ENCODE assay signal across 22 cellular contexts in the genomic region with DNA sequence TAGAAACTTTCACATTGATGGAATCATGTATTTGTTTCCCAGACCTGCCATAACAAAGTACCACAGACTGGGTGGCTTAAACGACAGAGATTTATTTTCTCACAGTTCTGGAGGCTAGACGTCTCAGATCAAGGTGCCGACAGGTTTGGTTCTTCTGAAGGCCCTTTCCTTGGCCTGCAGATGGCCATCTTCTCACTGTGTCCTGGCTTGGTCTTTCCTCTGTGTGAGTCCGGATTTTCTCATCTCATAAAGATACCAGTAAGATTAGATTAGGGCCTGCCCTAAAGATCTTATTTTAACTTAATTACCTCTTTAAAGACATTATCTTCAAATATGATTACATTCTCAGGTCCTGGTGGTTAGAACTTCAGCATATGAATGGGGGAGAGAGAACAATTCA. TPM values are rescaled to one million over a fixed set of nuclear protein-coding genes. Genes with fewer than 3 reads are reported as not detected.
DNase-seq lines count a peak whose midpoint lies in the region; ATAC-seq and TF ChIP-seq lines count a peak whose summit lies in the region.
"Had no signal": no experiment of that assay in that cellular context is flagged by ENCODE, and none has a peak within 500 bp of the region (broad histone marks: within the 10 kb centered on the region; RNA-seq: fewer than 3 reads in every experiment).

No MANE protein-coding gene starts in this region.

- H3K36me3 ChIP-seq in BE2C, result no peaks in the 10 kb centered on the region
- H3K36me3 ChIP-seq: brain microvascular endothelial cell, colonic mucosa, Peyer's patch had no signal

- H3K36me3 Mint-ChIP-seq in CD4-positive, alpha-beta T cell (ENCODE audit: low read depth), result peaks cover 47% of the 10 kb centered on the region
- H3K36me3 Mint-ChIP-seq in T-cell, result peaks cover 5% of the 10 kb centered on the region
- peaks cover 13% of the 10 kb centered on the region for H3K36me3 Mint-ChIP-seq in effector memory CD8-positive, alpha-beta T cell (ENCODE audit: insufficient read depth)

- intact Hi-C loops in CD4-positive, alpha-beta T cell (cut with DNase I, micrococcal nuclease), result loop anchor here in 1 of 2 experiments (2.0 kb wide), 1 partner anchor 26 kb away; no protein-coding TSS in a partner anchor

- H3K4me1 ChIP-seq in BE2C, result peaks cover 37% of the 10 kb centered on the region

- H3K27ac Mint-ChIP-seq in CD4-positive, alpha-beta T cell, result peak overlapping the region; percentile 92
- H3K27ac Mint-ChIP-seq in T-cell, result peak overlapping the region; percentile 76 to 86
- peak overlapping the region; percentile 29 to 32 for H3K27ac Mint-ChIP-seq in effector memory CD8-positive, alpha-beta T cell

- peak; percentile 19 for TF ChIP-seq CTCF in BE2C (IDR thresholded peaks at IDR 0.05; ENCODE audit: low read depth, low read length)
- TF ChIP-seq CTCF in CD4-positive, alpha-beta T cell (IDR thresholded peaks at IDR 0.05), result no peak

- H3K4me3 Mint-ChIP-seq in CD4-positive, alpha-beta T cell, result peak overlapping the region; percentile 1
- H3K4me3 Mint-ChIP-seq in T-cell, result peak overlapping the region in 1 of 3 donors; percentile 97
- no peak overlapping the region for H3K4me3 Mint-ChIP-seq in effector memory CD8-positive, alpha-beta T cell

- H3K27me3 Mint-ChIP-seq in CD4-positive, alpha-beta T cell, result no peaks in the 10 kb centered on the region
- H3K27me3 Mint-ChIP-seq in T-cell, result no peaks in the 10 kb centered on the region
- no peaks in the 10 kb centered on the region for H3K27me3 Mint-ChIP-seq in effector memory CD8-positive, alpha-beta T cell

- DNase-seq in BE2C, result no peak
- DNase-seq in CD4-positive, alpha-beta T cell, result no peak
- DNase-seq in T-cell, result no peak
- no peak for DNase-seq in effector memory CD8-positive, alpha-beta T cell
- DNase-seq in midbrain (lab: John Stamatoyannopoulos, UW), result no peak
- DNase-seq in stimulated activated naive CD4-positive, alpha-beta T cell (lab: John Stamatoyannopoulos, UW), result no peak
- DNase-seq: brain microvascular endothelial cell; colonic mucosa; COR-L47; DND-41; head of caudate nucleus; NCI-H1105; NCI-H2107; Peyer's patch; small intestine; stimulated activated CD4-positive, alpha-beta T cell treated with anti-CD3 and anti-CD28 coated beads, Interleukin-4, amount 100 ng/mL, for 1 hour; T1000; upper lobe of left lung had no signal

- H3K9me3 Mint-ChIP-seq in CD4-positive, alpha-beta T cell, result no peaks in the 10 kb centered on the region
- no peaks in the 10 kb centered on the region for H3K9me3 Mint-ChIP-seq in T-cell
- H3K9me3 Mint-ChIP-seq in effector memory CD8-positive, alpha-beta T cell, result no peaks in the 10 kb centered on the region

- no peak overlapping the region for H3K4me3 ChIP-seq in BE2C (ENCODE audit: low read depth, low read length)
- H3K4me3 ChIP-seq: colonic mucosa, Peyer's patch, upper lobe of left lung had no signal

- ATAC-seq in CD4-positive, alpha-beta T cell (ENCODE audit: poor library complexity), result no peak
- ATAC-seq in T-cell (replicated peaks in 1 of 4) (no peak), GM21786 (IDR thresholded peaks at IDR 0.05; ENCODE audit: unreplicated experiment) (no peak)
- ATAC-seq in effector memory CD8-positive, alpha-beta T cell (replicated peaks), result no peak
- ATAC-seq: activated CD4-positive, CD25-positive, alpha-beta regulatory T cell treated with anti-CD3 and anti-CD28 coated beads, Interleukin-2, amount 50 U/mL, for 24 hours; left lobe of liver had no signal

- POLR2A ChIA-PET in CD4-positive, alpha-beta T cell (lab: Charles Lee), result no interaction called here
- POLR2A ChIA-PET in T-cell (lab: Charles Lee), result no interaction called here

- H3K27me3 ChIP-seq in BE2C, result no peaks in the 10 kb centered on the region
- no peaks in the 10 kb centered on the region for H3K27me3 ChIP-seq in CD4-positive, alpha-beta T cell (ENCODE audit: control insufficient read depth, insufficient read depth, low read length)
- H3K27me3 ChIP-seq: brain microvascular endothelial cell, colonic mucosa, neutrophil, Peyer's patch, upper lobe of left lung had no signal

- CTCF ChIA-PET in CD4-positive, alpha-beta T cell (lab: Charles Lee), result no interaction called here
- CTCF ChIA-PET in T-cell (lab: Charles Lee), result interaction anchor here in 1 of 2 donors (0.5 kb wide), 1 partner anchor 83 kb away, joined by 4 read pairs; no protein-coding TSS in a partner anchor

- H3K27ac ChIP-seq in CD4-positive, alpha-beta T cell (ENCODE audit: low read depth, low read length), result no peak overlapping the region
- H3K27ac ChIP-seq: brain microvascular endothelial cell, colonic mucosa, neutrophil, Peyer's patch, upper lobe of left lung had no signal

- peaks cover 76% of the 10 kb centered on the region for H3K4me1 Mint-ChIP-seq in CD4-positive, alpha-beta T cell (ENCODE audit: low read depth)
- H3K4me1 Mint-ChIP-seq in T-cell, result peaks cover 70 to 74% (median 72%) of the 10 kb centered on the region in 3 donors
- peaks cover 35 to 41% of the 10 kb centered on the region in 2 donors for H3K4me1 Mint-ChIP-seq in effector memory CD8-positive, alpha-beta T cell (ENCODE audit: low read depth in 2 of 2)

- no peaks in the 10 kb centered on the region for H3K9me3 ChIP-seq in BE2C
- H3K9me3 ChIP-seq in CD4-positive, alpha-beta T cell (ENCODE audit: control insufficient read depth, low read length), result no peaks in the 10 kb centered on the region
- H3K9me3 ChIP-seq: colonic mucosa, neutrophil, Peyer's patch, upper lobe of left lung had no signal

RNA-seq across cellular contexts. Expression of a gene that starts 5.8 kb away (rescaled TPM):
- polyA plus RNA-seq in BE2C (2012; ENCODE audit: insufficient read depth, insufficient read length, low read depth), result 95.4 TPM
- 10 to 100 TPM; 80.4 to 80.9 TPM for total RNA-seq in CD4-positive, alpha-beta T cell
- 100 to 1,000 TPM; 105 to 140 (median 125) TPM for total RNA-seq in T-cell

RNA-seq across cellular contexts. Expression of a gene that starts 6.0 kb away (rescaled TPM):
- 202 TPM for polyA plus RNA-seq in BE2C (2012; ENCODE audit: insufficient read depth, insufficient read length, low read depth)
- 100 to 1,000 TPM; 145 to 159 TPM for total RNA-seq in CD4-positive, alpha-beta T cell
- total RNA-seq in T-cell, result 100 to 1,000 TPM in 1 of 5 donors, 10 to 100 TPM in 4; 80.5 to 112 (median 90.2) TPM

RNA-seq across cellular contexts. Expression of a gene that starts 17.1 kb away (rescaled TPM):
- polyA plus RNA-seq in BE2C (2012; ENCODE audit: insufficient read depth, insufficient read length, low read depth), result 71.2 TPM
- 10 to 100 TPM; 12.6 to 13.9 TPM for total RNA-seq in CD4-positive, alpha-beta T cell
- total RNA-seq in T-cell, result 10 to 100 TPM; 16.6 to 39.3 (median 34.1) TPM

RNA-seq across cellular contexts. Expression of a gene that starts 38.1 kb away (rescaled TPM):
- polyA plus RNA-seq in BE2C (2012; ENCODE audit: insufficient read depth, insufficient read length, low read depth), result 35.7 TPM
- total RNA-seq in CD4-positive, alpha-beta T cell, result 10 to 100 TPM; 13.4 to 15.1 TPM
- total RNA-seq in T-cell, result 10 to 100 TPM; 19.3 to 31.0 (median 26.4) TPM

Comparison
In these comparisons a context has a peak if more than half of its experiments do, and no peak if none do; other contexts are left out.
1. H3K27ac Mint-ChIP-seq: peak in every context shown above with its lines; median percentile 92 in CD4-positive, alpha-beta T cell; 81 in T-cell; 30 in effector memory CD8-positive, alpha-beta T cell.